9 cellular contexts compared by ENCODE assay signal in genomic region chr20:10857362-10858070, GRCh38.
DNase-seq lines count a peak whose midpoint lies in the region; ATAC-seq and FAIRE-seq lines count a peak whose summit lies in the region.
"Had no signal": no experiment of that assay in that cellular context is flagged by ENCODE, and none has a peak within 500 bp of the region (broad histone marks: within the 10 kb centered on the region; RNA-seq: fewer than 3 reads in every experiment).

No MANE protein-coding gene starts in this region.

- DNase-seq in EH (ENCODE audit: low read depth) = peak; percentile 19
- peak; percentile 91 for DNase-seq in SIG-M5 treated with dmso at 0.1 percent for 504 hours (lab: John Stamatoyannopoulos, UW; ENCODE audit: unreplicated experiment)
- DNase-seq in frontal cortex (ENCODE audit: low spot score in 2 of 2) = peak; percentile 2 to 9
- DNase-seq in non-pigmented ciliary epithelial cell (ENCODE audit: low read depth) = peak; percentile 56
- no peak for DNase-seq in NCI-H1930 (lab: John Stamatoyannopoulos, UW)
- no peak for DNase-seq in GM03348 (ENCODE audit: low spot score)
- DNase-seq: natural killer cell had no signal

- ATAC-seq in HG03378 (IDR thresholded peaks at IDR 0.05; ENCODE audit: unreplicated experiment) (no peak), HG02970 (IDR thresholded peaks at IDR 0.05; ENCODE audit: low FRiP score, unreplicated experiment) (no peak)

- no peak for FAIRE-seq in frontal cortex (lab: Jason Lieb, UNC)

Comparison
In these comparisons a context has a peak if more than half of its experiments do, and no peak if none do; other contexts are left out.
1. DNase-seq: peak in EH (single experiment), SIG-M5 treated with dmso at 0.1 percent for 504 hours (single experiment), frontal cortex (2 of 2) and non-pigmented ciliary epithelial cell (single experiment); none in NCI-H1930 (0 of 2) and GM03348 (single experiment).